Comparison of ENCODE assay signal across 9 cellular contexts in genomic region chr6:144588674-144589325, GRCh38.
DNase-seq lines count a peak whose midpoint lies in the region; ATAC-seq and TF ChIP-seq lines count a peak whose summit lies in the region.
"Had no signal": no experiment of that assay in that cellular context is flagged by ENCODE, and none has a peak within 500 bp of the region (broad histone marks: within the 10 kb centered on the region; RNA-seq: fewer than 3 reads in every experiment).

No MANE protein-coding gene starts in this region.

- intact Hi-C loops in lower lobe of right lung (cut with DNase I) (no loop called here), testis (cut with DNase I; ENCODE audit: low total_unique reads) (loop anchor here (10.0 kb wide), 1 partner anchor 626 kb away; no protein-coding TSS in a partner anchor)

- H3K4me3 ChIP-seq in lower lobe of right lung (no peak overlapping the region), testis (no peak overlapping the region)

- H3K36me3 Mint-ChIP-seq in activated T-cell treated with anti-CD3 and anti-CD28 coated beads, Interleukin-2, amount 50 U/mL, for 4 hours (ENCODE audit: insufficient read depth), result peaks cover 15% of the 10 kb centered on the region
- H3K36me3 Mint-ChIP-seq in stimulated activated naive B cell treated with anti-CD40 and anti-IgM and Interleukin-4, amounts not matched to agents 10 μg/mL and 1 μg/mL and 100 μg/mL, for 72 hours, result peaks cover 4 to 5% of the 10 kb centered on the region in 2 donors
- H3K36me3 Mint-ChIP-seq in endothelial cell (ENCODE audit: low read depth, unreplicated experiment), result peaks cover 6% of the 10 kb centered on the region

- H3K27me3 ChIP-seq in lower lobe of right lung (ENCODE audit: low read depth) (no peaks in the 10 kb centered on the region), testis (no peaks in the 10 kb centered on the region)

- H3K36me3 ChIP-seq in lower lobe of right lung (peaks cover 4% of the 10 kb centered on the region), testis (ENCODE audit: low read depth, missing control alignments) (no peaks in the 10 kb centered on the region)

- no peak for DNase-seq in activated T-cell treated with anti-CD3 and anti-CD28 coated beads, Interleukin-2, amount 50 U/mL, for 4 hours
- no peak for DNase-seq in activated T-cell treated with anti-CD3 and anti-CD28 coated beads, Interleukin-2, amount 50 U/mL, for 48 hours
- DNase-seq in stimulated activated naive B cell treated with anti-CD40 and anti-IgM and Interleukin-4, amounts not matched to agents 10 μg/mL and 1 μg/mL and 100 μg/mL, for 72 hours, result no peak
- DNase-seq in lower lobe of right lung (no peak), testis (no peak), endothelial cell (ENCODE audit: low spot score) (no peak)
- DNase-seq: NCI-H146 had no signal

- WGBS in testis, 2 donors, result 67 to 85% methylated on average over 1 of the region's 1 CpG

- H3K9me3 ChIP-seq in lower lobe of right lung (no peaks in the 10 kb centered on the region), testis (no peaks in the 10 kb centered on the region)

- no peaks in the 10 kb centered on the region for H3K9me3 Mint-ChIP-seq in activated T-cell treated with anti-CD3 and anti-CD28 coated beads, Interleukin-2, amount 50 U/mL, for 4 hours
- peaks cover 0 to 4% of the 10 kb centered on the region in 2 donors for H3K9me3 Mint-ChIP-seq in stimulated activated naive B cell treated with anti-CD40 and anti-IgM and Interleukin-4, amounts not matched to agents 10 μg/mL and 1 μg/mL and 100 μg/mL, for 72 hours
- H3K9me3 Mint-ChIP-seq in endothelial cell (ENCODE audit: unreplicated experiment), result no peaks in the 10 kb centered on the region

- H3K4me1 ChIP-seq in lower lobe of right lung, result peaks cover 10% of the 10 kb centered on the region
- no peaks in the 10 kb centered on the region for H3K4me1 ChIP-seq in testis

- ATAC-seq in activated T-cell treated with anti-CD3 and anti-CD28 coated beads, Interleukin-2, amount 50 U/mL, for 4 hours, result peak; percentile 28 to 79
- ATAC-seq in HG02588 (IDR thresholded peaks at IDR 0.05; ENCODE audit: unreplicated experiment), result peak; percentile 65
- peak; percentile 88 for ATAC-seq in HG03442 (IDR thresholded peaks at IDR 0.05; ENCODE audit: unreplicated experiment)
- peak; percentile 91 for ATAC-seq in stimulated activated naive B cell treated with anti-CD40 and anti-IgM and Interleukin-4, amounts not matched to agents 10 μg/mL and 1 μg/mL and 100 μg/mL, for 72 hours (replicated peaks)
- no peak for ATAC-seq in lower lobe of right lung

- peaks cover 13% of the 10 kb centered on the region for H3K4me1 Mint-ChIP-seq in activated T-cell treated with anti-CD3 and anti-CD28 coated beads, Interleukin-2, amount 50 U/mL, for 4 hours (ENCODE audit: low read depth)
- peaks cover 9 to 12% of the 10 kb centered on the region in 2 donors for H3K4me1 Mint-ChIP-seq in stimulated activated naive B cell treated with anti-CD40 and anti-IgM and Interleukin-4, amounts not matched to agents 10 μg/mL and 1 μg/mL and 100 μg/mL, for 72 hours
- H3K4me1 Mint-ChIP-seq in endothelial cell (ENCODE audit: unreplicated experiment), result no peaks in the 10 kb centered on the region

- H3K27ac Mint-ChIP-seq in stimulated activated naive B cell treated with anti-CD40 and anti-IgM and Interleukin-4, amounts not matched to agents 10 μg/mL and 1 μg/mL and 100 μg/mL, for 72 hours, result no peak overlapping the region
- no peak overlapping the region for H3K27ac Mint-ChIP-seq in endothelial cell (ENCODE audit: unreplicated experiment)

- no peak overlapping the region for H3K4me3 Mint-ChIP-seq in activated T-cell treated with anti-CD3 and anti-CD28 coated beads, Interleukin-2, amount 50 U/mL, for 4 hours
- no peak overlapping the region for H3K4me3 Mint-ChIP-seq in stimulated activated naive B cell treated with anti-CD40 and anti-IgM and Interleukin-4, amounts not matched to agents 10 μg/mL and 1 μg/mL and 100 μg/mL, for 72 hours
- H3K4me3 Mint-ChIP-seq in endothelial cell (ENCODE audit: unreplicated experiment), result no peak overlapping the region

- H3K27me3 Mint-ChIP-seq in activated T-cell treated with anti-CD3 and anti-CD28 coated beads, Interleukin-2, amount 50 U/mL, for 4 hours (ENCODE audit: low read depth), result no peaks in the 10 kb centered on the region
- H3K27me3 Mint-ChIP-seq in stimulated activated naive B cell treated with anti-CD40 and anti-IgM and Interleukin-4, amounts not matched to agents 10 μg/mL and 1 μg/mL and 100 μg/mL, for 72 hours, result no peaks in the 10 kb centered on the region
- H3K27me3 Mint-ChIP-seq in endothelial cell (ENCODE audit: unreplicated experiment), result no peaks in the 10 kb centered on the region

- no peak overlapping the region for H3K27ac ChIP-seq in lower lobe of right lung
- no peak overlapping the region for H3K27ac ChIP-seq in testis

- TF ChIP-seq CTCF in lower lobe of right lung (IDR thresholded peaks at IDR 0.05), result no peak
- no peak for TF ChIP-seq CTCF in testis (IDR thresholded peaks at IDR 0.05)
- TF ChIP-seq CTCF in endothelial cell (IDR thresholded peaks at IDR 0.05; ENCODE audit: unreplicated experiment), result no peak

- no peak for TF ChIP-seq POLR2A in testis (IDR thresholded peaks at IDR 0.05)

Comparison
In these comparisons a context has a peak if more than half of its experiments do, and no peak if none do; other contexts are left out.
1. ATAC-seq: peak in activated T-cell treated with anti-CD3 and anti-CD28 coated beads, Interleukin-2, amount 50 U/mL, for 4 hours (2 of 2), HG02588 (single experiment), HG03442 (single experiment) and stimulated activated naive B cell treated with anti-CD40 and anti-IgM and Interleukin-4, amounts not matched to agents 10 μg/mL and 1 μg/mL and 100 μg/mL, for 72 hours (2 of 2); none in lower lobe of right lung (0 of 2).